Comparison of ENCODE assay signal across 8 cellular contexts in genomic region chrX:107627792-107628661, GRCh38. TPM values are rescaled to one million over a fixed set of nuclear protein-coding genes. Genes with fewer than 3 reads are reported as not detected.
A peak's percentile ranks its signal among the peaks of the same experiment; 100 is the strongest.
DNase-seq lines count a peak whose midpoint lies in the region; ATAC-seq and TF ChIP-seq lines count a peak whose summit lies in the region.

Gene PRPS1, plus strand, starts transcription at chrX:107628510. Its CDS starts 119 bp downstream, at chrX:107628629.

- H3K27me3 Mint-ChIP-seq in type B pancreatic cell = no peaks in the 10 kb centered on the region

- no peaks in the 10 kb centered on the region for H3K27me3 ChIP-seq in adipocyte (replicated peaks; ENCODE audit: control insufficient read depth, insufficient read depth, low read length)

- peak within 1 kb of the TSS; percentile 87 for H3K27ac Mint-ChIP-seq in type B pancreatic cell

- peaks cover 7% of the 10 kb centered on the region for H3K9me3 Mint-ChIP-seq in type B pancreatic cell

- H3K4me1 Mint-ChIP-seq in type B pancreatic cell (ENCODE audit: unreplicated experiment) = peaks cover 6% of the 10 kb centered on the region

- H3K36me3 ChIP-seq in adipocyte (ENCODE audit: control insufficient read depth, insufficient read depth, low read length, severe bottlenecking) = no peaks in the 10 kb centered on the region

- peak; percentile 100 for ATAC-seq in HG02798 (IDR thresholded peaks at IDR 0.05; ENCODE audit: poor library complexity, unreplicated experiment)

- peaks cover 6% of the 10 kb centered on the region for H3K4me1 ChIP-seq in adipocyte (ENCODE audit: control insufficient read depth, insufficient read depth, low read length)

- H3K9ac ChIP-seq in adipocyte (ENCODE audit: low read length) = peak within 1 kb of the TSS; percentile 87

- peaks cover 3% of the 10 kb centered on the region for H3K9me3 ChIP-seq in adipocyte (ENCODE audit: control insufficient read depth, low read length)

- DNase-seq in NCI-H1436 (lab: John Stamatoyannopoulos, UW) = peak; percentile 99
- peak; percentile 83 for DNase-seq in T follicular helper cell (ENCODE audit: low read depth)
- DNase-seq in adipocyte (ENCODE audit: low read depth) = peak; percentile 95
- DNase-seq in cardiac septum (ENCODE audit: low spot score) = peak; percentile 95
- peak; percentile 91 for DNase-seq in pons (ENCODE audit: low spot score)
- peak; percentile 84 for DNase-seq in type B pancreatic cell (ENCODE audit: extremely low spot score, unreplicated experiment)

- intact Hi-C loops in cardiac septum (cut with DNase I) = no loop called here

- H3K36me3 Mint-ChIP-seq in type B pancreatic cell = no peaks in the 10 kb centered on the region

- H3K4me3 Mint-ChIP-seq in type B pancreatic cell = peak within 1 kb of the TSS; percentile 93

- H3K4me3 ChIP-seq in GM12875 (ENCODE audit: low read depth, low read length) (peak within 1 kb of the TSS; percentile 58), adipocyte (ENCODE audit: low read length) (peak within 1 kb of the TSS; percentile 87)

- TF ChIP-seq CTCF in GM12875 (IDR thresholded peaks at IDR 0.05; ENCODE audit: borderline replicate concordance, insufficient read depth, low read depth, low read length) (no peak), type B pancreatic cell (conservative IDR thresholded peaks at IDR 0.05) (no peak)

RNA-seq across cellular contexts. Expression of gene PRPS1, which starts in this region (rescaled TPM):
- 22.7 TPM for total RNA-seq in cardiac septum
- 22.6 and 45.1 TPM in 2 replicates for total RNA-seq in type B pancreatic cell (ENCODE audit: low replicate concordance)

Comparison
In these comparisons a context has a peak if more than half of its experiments do, and no peak if none do; other contexts are left out.
1. Peak in every context shown above with its lines: DNase-seq, ATAC-seq and H3K4me3 ChIP-seq.